2 cellular contexts compared by ENCODE assay signal in genomic region chr1:245108909-245109308, GRCh38.
TF ChIP-seq lines count a peak whose summit lies in the region.

No MANE protein-coding gene starts in this region.

TF ChIP-seq in HepG2, 621 proteins besides CTCF, POLR2A, EP300 and RAD21:
- TF ChIP-seq, protein P1, sequence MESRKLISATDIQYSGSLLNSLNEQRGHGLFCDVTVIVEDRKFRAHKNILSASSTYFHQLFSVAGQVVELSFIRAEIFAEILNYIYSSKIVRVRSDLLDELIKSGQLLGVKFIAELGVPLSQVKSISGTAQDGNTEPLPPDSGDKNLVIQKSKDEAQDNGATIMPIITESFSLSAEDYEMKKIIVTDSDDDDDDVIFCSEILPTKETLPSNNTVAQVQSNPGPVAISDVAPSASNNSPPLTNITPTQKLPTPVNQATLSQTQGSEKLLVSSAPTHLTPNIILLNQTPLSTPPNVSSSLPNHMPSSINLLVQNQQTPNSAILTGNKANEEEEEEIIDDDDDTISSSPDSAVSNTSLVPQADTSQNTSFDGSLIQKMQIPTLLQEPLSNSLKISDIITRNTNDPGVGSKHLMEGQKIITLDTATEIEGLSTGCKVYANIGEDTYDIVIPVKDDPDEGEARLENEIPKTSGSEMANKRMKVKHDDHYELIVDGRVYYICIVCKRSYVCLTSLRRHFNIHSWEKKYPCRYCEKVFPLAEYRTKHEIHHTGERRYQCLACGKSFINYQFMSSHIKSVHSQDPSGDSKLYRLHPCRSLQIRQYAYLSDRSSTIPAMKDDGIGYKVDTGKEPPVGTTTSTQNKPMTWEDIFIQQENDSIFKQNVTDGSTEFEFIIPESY (CRISPR knock-in tag; IDR thresholded peaks at IDR 0.05) = no peak
- no peak for TF ChIP-seq GABPB1 (CRISPR knock-in tag; IDR thresholded peaks at IDR 0.05)
- no peak for TF ChIP-seq ZNF10 (CRISPR knock-in tag; IDR thresholded peaks at IDR 0.05; ENCODE audit: borderline replicate concordance, low read depth)
- TF ChIP-seq ZNF557 (CRISPR knock-in tag; IDR thresholded peaks at IDR 0.05) = no peak
- TF ChIP-seq ZNF652 (CRISPR knock-in tag; IDR thresholded peaks at IDR 0.05; ENCODE audit: borderline replicate concordance, low read depth) = 0 out of 2 replicates have a peak, but pooled peaks have one; percentile 27
TF ChIP-seq in HepG2: peak in this region for 1.

TF ChIP-seq in K562, 482 proteins besides CTCF, POLR2A, EP300 and RAD21:
- TF ChIP-seq ZSCAN32 (CRISPR knock-in tag; IDR thresholded peaks at IDR 0.05) (no peak), PREB (CRISPR knock-in tag; IDR thresholded peaks at IDR 0.05) (no peak), FOXK2 (conservative IDR thresholded peaks at IDR 0.05 in 1 of 2, IDR thresholded peaks at IDR 0.05 in 1 of 2; ENCODE audit: low read depth in 2 of 2) (no peak), THAP12 (CRISPR knock-in tag; IDR thresholded peaks at IDR 0.05) (no peak), FOXA3 (CRISPR knock-in tag; conservative IDR thresholded peaks at IDR 0.05 in 1 of 2, IDR thresholded peaks at IDR 0.05 in 1 of 2) (no peak), TCF7L2 (IDR thresholded peaks at IDR 0.05; ENCODE audit: low read depth, low read length) (no peak), ID3 (CRISPR knock-in tag; IDR thresholded peaks at IDR 0.05) (no peak), ID3 (tag; IDR thresholded peaks at IDR 0.05) (no peak), GABPB2 (CRISPR knock-in tag; conservative IDR thresholded peaks at IDR 0.05) (no peak), ZNF316 (IDR thresholded peaks at IDR 0.05) (no peak)
- TF ChIP-seq, protein P2, sequence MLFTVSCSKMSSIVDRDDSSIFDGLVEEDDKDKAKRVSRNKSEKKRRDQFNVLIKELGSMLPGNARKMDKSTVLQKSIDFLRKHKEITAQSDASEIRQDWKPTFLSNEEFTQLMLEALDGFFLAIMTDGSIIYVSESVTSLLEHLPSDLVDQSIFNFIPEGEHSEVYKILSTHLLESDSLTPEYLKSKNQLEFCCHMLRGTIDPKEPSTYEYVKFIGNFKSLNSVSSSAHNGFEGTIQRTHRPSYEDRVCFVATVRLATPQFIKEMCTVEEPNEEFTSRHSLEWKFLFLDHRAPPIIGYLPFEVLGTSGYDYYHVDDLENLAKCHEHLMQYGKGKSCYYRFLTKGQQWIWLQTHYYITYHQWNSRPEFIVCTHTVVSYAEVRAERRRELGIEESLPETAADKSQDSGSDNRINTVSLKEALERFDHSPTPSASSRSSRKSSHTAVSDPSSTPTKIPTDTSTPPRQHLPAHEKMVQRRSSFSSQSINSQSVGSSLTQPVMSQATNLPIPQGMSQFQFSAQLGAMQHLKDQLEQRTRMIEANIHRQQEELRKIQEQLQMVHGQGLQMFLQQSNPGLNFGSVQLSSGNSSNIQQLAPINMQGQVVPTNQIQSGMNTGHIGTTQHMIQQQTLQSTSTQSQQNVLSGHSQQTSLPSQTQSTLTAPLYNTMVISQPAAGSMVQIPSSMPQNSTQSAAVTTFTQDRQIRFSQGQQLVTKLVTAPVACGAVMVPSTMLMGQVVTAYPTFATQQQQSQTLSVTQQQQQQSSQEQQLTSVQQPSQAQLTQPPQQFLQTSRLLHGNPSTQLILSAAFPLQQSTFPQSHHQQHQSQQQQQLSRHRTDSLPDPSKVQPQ (CRISPR knock-in tag; IDR thresholded peaks at IDR 0.05; ENCODE audit: borderline replicate concordance) = no peak
- TF ChIP-seq, protein P3, sequence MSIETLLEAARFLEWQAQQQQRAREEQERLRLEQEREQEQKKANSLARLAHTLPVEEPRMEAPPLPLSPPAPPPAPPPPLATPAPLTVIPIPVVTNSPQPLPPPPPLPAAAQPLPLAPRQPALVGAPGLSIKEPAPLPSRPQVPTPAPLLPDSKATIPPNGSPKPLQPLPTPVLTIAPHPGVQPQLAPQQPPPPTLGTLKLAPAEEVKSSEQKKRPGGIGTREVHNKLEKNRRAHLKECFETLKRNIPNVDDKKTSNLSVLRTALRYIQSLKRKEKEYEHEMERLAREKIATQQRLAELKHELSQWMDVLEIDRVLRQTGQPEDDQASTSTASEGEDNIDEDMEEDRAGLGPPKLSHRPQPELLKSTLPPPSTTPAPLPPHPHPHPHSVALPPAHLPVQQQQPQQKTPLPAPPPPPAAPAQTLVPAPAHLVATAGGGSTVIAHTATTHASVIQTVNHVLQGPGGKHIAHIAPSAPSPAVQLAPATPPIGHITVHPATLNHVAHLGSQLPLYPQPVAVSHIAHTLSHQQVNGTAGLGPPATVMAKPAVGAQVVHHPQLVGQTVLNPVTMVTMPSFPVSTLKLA (conservative IDR thresholded peaks at IDR 0.05) = no peak
